Comparison of ENCODE assay signal across 13 cellular contexts in genomic region chr17:48722201-48722907, GRCh38. TPM values are rescaled to one million over a fixed set of nuclear protein-coding genes. Genes with fewer than 3 reads are reported as not detected.
DNase-seq lines count a peak whose midpoint lies in the region; ATAC-seq and TF ChIP-seq lines count a peak whose summit lies in the region.
"Had no signal": no experiment of that assay in that cellular context is flagged by ENCODE, and none has a peak within 500 bp of the region (broad histone marks: within the 10 kb centered on the region; RNA-seq: fewer than 3 reads in every experiment).

PRAC1 (minus strand) TSS chr17:48722518; CDS start chr17:48722392, 126 bp downstream.

- peaks cover 91% of the 10 kb centered on the region for H3K27me3 ChIP-seq in CD8-positive, alpha-beta memory T cell (ENCODE audit: insufficient read depth, low read length, poor library complexity, severe bottlenecking)
- peaks cover 93% of the 10 kb centered on the region for H3K27me3 ChIP-seq in IMR-90 (ENCODE audit: control insufficient read depth, insufficient read depth, low read length)

- H3K79me1 ChIP-seq in IMR-90 (ENCODE audit: low read depth in 1 of 2, low read length in 2 of 2), result no peaks in the 10 kb centered on the region

- peaks cover 98 to 99% of the 10 kb centered on the region in 2 donors for H3K27me3 Mint-ChIP-seq in CD8-positive, alpha-beta memory T cell
- peaks cover 94 to 100% of the 10 kb centered on the region in 2 donors for H3K27me3 Mint-ChIP-seq in effector memory CD8-positive, alpha-beta T cell
- peaks cover 100% of the 10 kb centered on the region for H3K27me3 Mint-ChIP-seq in nephron (ENCODE audit: low read depth)

- H3K18ac ChIP-seq in IMR-90 (ENCODE audit: low read depth, low read length), result no peak within 1 kb of the TSS

- no peaks in the 10 kb centered on the region for H3K9me3 ChIP-seq in CD8-positive, alpha-beta memory T cell (ENCODE audit: low read length)
- peaks cover 19% of the 10 kb centered on the region for H3K9me3 ChIP-seq in IMR-90 (ENCODE audit: control insufficient read depth, insufficient read depth, low read length)

- H3K4me2 ChIP-seq in IMR-90 (ENCODE audit: low read depth, low read length), result no peak within 1 kb of the TSS

- H4K8ac ChIP-seq in IMR-90 (ENCODE audit: low read depth in 2 of 2, low read length in 2 of 2), result no peak within 1 kb of the TSS

- no peak for DNase-seq in CD8-positive, alpha-beta memory T cell
- DNase-seq in IMR-90 (no peak), AG08395 (ENCODE audit: low spot score) (no peak), posterior vena cava (ENCODE audit: low spot score) (no peak)
- DNase-seq in effector memory CD8-positive, alpha-beta T cell, result no peak
- DNase-seq: activated gamma-delta T cell treated with Interleukin-2 at 50 U/mL for 16 hours; DMS79; effector CD4-positive, alpha-beta T cell; NCI-H187 treated with DMSO at 0.1 percent for 48 hours had no signal

- H2BK5ac ChIP-seq in IMR-90 (ENCODE audit: low read depth, low read length, poor library complexity, severe bottlenecking), result no peak within 1 kb of the TSS

- no TSS peak for BruUV-seq in IMR-90 (replicated peaks; lab: Mats Ljungman, UMichigan)

- 0 out of 2 replicates have a peak, but pooled peaks cover 22% of the 10 kb centered on the region for H4K20me1 ChIP-seq in IMR-90 (ENCODE audit: insufficient read depth, low read length)

- no peak within 1 kb of the TSS for H2BK20ac ChIP-seq in IMR-90 (ENCODE audit: low read depth, low read length)

- no peak within 1 kb of the TSS for H4K91ac ChIP-seq in IMR-90 (ENCODE audit: insufficient read depth, low read depth, low read length)

- H2BK120ac ChIP-seq in IMR-90 (ENCODE audit: low read depth, low read length), result no peak within 1 kb of the TSS

- peaks cover 38 to 50% (median 46%) of the 10 kb centered on the region in 3 donors for H3K4me1 Mint-ChIP-seq in CD8-positive, alpha-beta memory T cell
- peaks cover 25 to 26% of the 10 kb centered on the region in 2 donors for H3K4me1 Mint-ChIP-seq in effector memory CD8-positive, alpha-beta T cell (ENCODE audit: low read depth in 2 of 2)
- peaks cover 26% of the 10 kb centered on the region for H3K4me1 Mint-ChIP-seq in nephron

- no peak within 1 kb of the TSS for H4K5ac ChIP-seq in IMR-90 (ENCODE audit: low read depth, low read length)

- no peak for ATAC-seq in IMR-90 (ENCODE audit: low read depth)
- ATAC-seq in effector memory CD8-positive, alpha-beta T cell (replicated peaks), result no peak
- no peak for ATAC-seq in GM18907 (IDR thresholded peaks at IDR 0.05; ENCODE audit: unreplicated experiment)

- H3K9ac ChIP-seq in IMR-90 (ENCODE audit: low read depth, low read length), result no peak within 1 kb of the TSS

- in situ Hi-C loops in IMR-90 (cut with MboI; ENCODE audit: low sequenced_read_pairs), result loop anchor here (10.0 kb wide), 1 partner anchor 312 kb away; no protein-coding TSS in a partner anchor

- TF ChIP-seq CTCF in IMR-90 (conservative IDR thresholded peaks at IDR 0.05; ENCODE audit: low read depth, low read length) (no peak), nephron (IDR thresholded peaks at IDR 0.05; ENCODE audit: unreplicated experiment in 3 of 3) (no peak)

- dilution Hi-C loops in IMR-90 (cut with HindIII; ENCODE audit: low sequenced_read_pairs, unreplicated experiment), result no loop called here

- no peak within 1 kb of the TSS for H2BK15ac ChIP-seq in IMR-90 (ENCODE audit: low read depth, low read length)

- H3K14ac ChIP-seq in IMR-90 (replicated peaks; ENCODE audit: low read depth, low read length), result no peak within 1 kb of the TSS

- no peak within 1 kb of the TSS for H3K4me3 ChIP-seq in CD8-positive, alpha-beta memory T cell (ENCODE audit: low read length)
- no peak within 1 kb of the TSS for H3K4me3 ChIP-seq in IMR-90 (ENCODE audit: insufficient read depth, low read depth, low read length)

- peaks cover 40% of the 10 kb centered on the region for H3K4me1 ChIP-seq in CD8-positive, alpha-beta memory T cell (ENCODE audit: insufficient read depth, low read length)
- H3K4me1 ChIP-seq in IMR-90 (ENCODE audit: control insufficient read depth, insufficient read depth, low read length), result no peaks in the 10 kb centered on the region

- H3K23ac ChIP-seq in IMR-90 (ENCODE audit: low read depth, low read length), result no peak within 1 kb of the TSS

- no peak for TF ChIP-seq POLR2A in IMR-90 (IDR thresholded peaks at IDR 0.05; ENCODE audit: low read depth, low read length)

- POLR2A ChIA-PET in CD8-positive, alpha-beta memory T cell (lab: Charles Lee), result interaction anchor here (0.6 kb wide), 1 partner anchor 284 kb away, joined by 3 read pairs; no protein-coding TSS in a partner anchor
- POLR2A ChIA-PET in IMR-90 (lab: Charles Lee; ENCODE audit: unreplicated experiment), result no interaction called here

- CTCF ChIA-PET in CD8-positive, alpha-beta memory T cell (lab: Charles Lee), result interaction anchor here (2.5 kb wide), 1 partner anchor 15 kb away, joined by 15 read pairs; no protein-coding TSS in a partner anchor
- CTCF ChIA-PET in IMR-90 (lab: Yijun Ruan, JAX), result interaction anchor here (0.9 kb wide), 1 partner anchor 156 kb away, joined by 4 read pairs; no protein-coding TSS in a partner anchor

- H3K9me3 Mint-ChIP-seq in CD8-positive, alpha-beta memory T cell, result peaks cover 0 to 22% (median 6%) of the 10 kb centered on the region in 5 donors
- no peaks in the 10 kb centered on the region for H3K9me3 Mint-ChIP-seq in effector memory CD8-positive, alpha-beta T cell
- no peaks in the 10 kb centered on the region for H3K9me3 Mint-ChIP-seq in nephron

- no peak within 1 kb of the TSS for H3K56ac ChIP-seq in IMR-90 (ENCODE audit: extremely low read depth, insufficient read depth, low read length)

- H2AK9ac ChIP-seq in IMR-90 (replicated peaks; ENCODE audit: low read depth, low read length, poor library complexity), result no peak within 1 kb of the TSS

- no peak for TF ChIP-seq RAD21 in IMR-90 (IDR thresholded peaks at IDR 0.05; ENCODE audit: low read length)

- WGBS in IMR-90 (ENCODE audit: extremely low coverage in 2 of 2, insufficient read length in 1 of 2), 2 experiments, result 4% methylated on average over 5 of the region's 21 CpGs; no CpG with 5 or more reads in 1 of the 2 experiments

- H3K36me3 Mint-ChIP-seq in CD8-positive, alpha-beta memory T cell, result no peaks in the 10 kb centered on the region
- peaks cover 39% of the 10 kb centered on the region for H3K36me3 Mint-ChIP-seq in effector memory CD8-positive, alpha-beta T cell (ENCODE audit: insufficient read depth)
- H3K36me3 Mint-ChIP-seq in nephron (ENCODE audit: low read depth), result no peaks in the 10 kb centered on the region

- H3K27ac Mint-ChIP-seq in CD8-positive, alpha-beta memory T cell, result peak within 1 kb of the TSS in 3 of 8 donors; percentile 21 to 70 (median 39)
- no peak within 1 kb of the TSS for H3K27ac Mint-ChIP-seq in effector memory CD8-positive, alpha-beta T cell
- no peak within 1 kb of the TSS for H3K27ac Mint-ChIP-seq in nephron

- H3K9me1 ChIP-seq in IMR-90 (ENCODE audit: insufficient read depth, low read length), result no peaks in the 10 kb centered on the region

- H3K4ac ChIP-seq in IMR-90 (ENCODE audit: low read depth, low read length), result no peak within 1 kb of the TSS

- H2AK5ac ChIP-seq in IMR-90 (ENCODE audit: low read depth, low read length), result no peak within 1 kb of the TSS

- no peak within 1 kb of the TSS for H3K27ac ChIP-seq in CD8-positive, alpha-beta memory T cell (ENCODE audit: low read depth, low read length)
- H3K27ac ChIP-seq in IMR-90 (ENCODE audit: insufficient read depth, low read length), result no peak within 1 kb of the TSS

- H2AFZ ChIP-seq in IMR-90 (replicated peaks; ENCODE audit: low read length, poor library complexity), result peak within 1 kb of the TSS; percentile 3

- H3K4me3 Mint-ChIP-seq in CD8-positive, alpha-beta memory T cell, result peak within 1 kb of the TSS in 6 of 7 donors; percentile 29 to 79 (median 64)
- peak within 1 kb of the TSS; percentile 65 to 76 for H3K4me3 Mint-ChIP-seq in effector memory CD8-positive, alpha-beta T cell
- peak within 1 kb of the TSS in 2 of 3 experiments; percentile 26 to 74 for H3K4me3 Mint-ChIP-seq in nephron

- no peaks in the 10 kb centered on the region for H3K36me3 ChIP-seq in CD8-positive, alpha-beta memory T cell (ENCODE audit: insufficient read depth, low read length)
- no peaks in the 10 kb centered on the region for H3K36me3 ChIP-seq in IMR-90 (ENCODE audit: control insufficient read depth, insufficient read depth, low read length)

- intact Hi-C loops in IMR-90 (cut with micrococcal nuclease), result loop anchor here (10.0 kb wide), 1 partner anchor 312 kb away; no protein-coding TSS in a partner anchor
- intact Hi-C loops in posterior vena cava (cut with DNase I), result loop anchor here (5.0 to 10.0 kb wide), 3 partner anchors 70 to 155 kb away; no protein-coding TSS in a partner anchor

TF ChIP-seq in IMR-90, 13 proteins besides CTCF, POLR2A, EP300 and RAD21:
- TF ChIP-seq SMC3 (IDR thresholded peaks at IDR 0.05; ENCODE audit: low read depth, low read length), result no peak
- TF ChIP-seq NFE2L2 (IDR thresholded peaks at IDR 0.05; ENCODE audit: low read depth, low read length), result no peak
- no peak for TF ChIP-seq MAZ (IDR thresholded peaks at IDR 0.05; ENCODE audit: borderline replicate concordance, low read depth, low read length)
- TF ChIP-seq, protein P1, sequence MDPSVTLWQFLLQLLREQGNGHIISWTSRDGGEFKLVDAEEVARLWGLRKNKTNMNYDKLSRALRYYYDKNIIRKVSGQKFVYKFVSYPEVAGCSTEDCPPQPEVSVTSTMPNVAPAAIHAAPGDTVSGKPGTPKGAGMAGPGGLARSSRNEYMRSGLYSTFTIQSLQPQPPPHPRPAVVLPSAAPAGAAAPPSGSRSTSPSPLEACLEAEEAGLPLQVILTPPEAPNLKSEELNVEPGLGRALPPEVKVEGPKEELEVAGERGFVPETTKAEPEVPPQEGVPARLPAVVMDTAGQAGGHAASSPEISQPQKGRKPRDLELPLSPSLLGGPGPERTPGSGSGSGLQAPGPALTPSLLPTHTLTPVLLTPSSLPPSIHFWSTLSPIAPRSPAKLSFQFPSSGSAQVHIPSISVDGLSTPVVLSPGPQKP (IDR thresholded peaks at IDR 0.05; ENCODE audit: borderline replicate concordance, low read depth, low read length), result no peak

RNA-seq across cellular contexts. Expression of gene PRAC1, which starts in this region (rescaled TPM):
- total RNA-seq in CD8-positive, alpha-beta memory T cell, result not detected
- polyA plus RNA-seq in CD8-positive, alpha-beta memory T cell, result not detected
- total RNA-seq in IMR-90 (2012; rRNA removed) (not detected in 2 replicates), posterior vena cava (not detected)
- polyA plus RNA-seq in IMR-90 (2012; rRNA removed), result not detected in 2 replicates
- polyA plus RNA-seq in IMR-90 (2012; cell fraction: cytosol; rRNA removed), result not detected in 2 replicates
- polyA plus RNA-seq in IMR-90 (2012; cell fraction: nucleus; rRNA removed; ENCODE audit: low replicate concordance), result not detected in 2 replicates
- total RNA-seq: HT1080, subcutaneous adipose tissue had no signal
